1 cellular context compared by ENCODE assay signal in the genomic region with DNA sequence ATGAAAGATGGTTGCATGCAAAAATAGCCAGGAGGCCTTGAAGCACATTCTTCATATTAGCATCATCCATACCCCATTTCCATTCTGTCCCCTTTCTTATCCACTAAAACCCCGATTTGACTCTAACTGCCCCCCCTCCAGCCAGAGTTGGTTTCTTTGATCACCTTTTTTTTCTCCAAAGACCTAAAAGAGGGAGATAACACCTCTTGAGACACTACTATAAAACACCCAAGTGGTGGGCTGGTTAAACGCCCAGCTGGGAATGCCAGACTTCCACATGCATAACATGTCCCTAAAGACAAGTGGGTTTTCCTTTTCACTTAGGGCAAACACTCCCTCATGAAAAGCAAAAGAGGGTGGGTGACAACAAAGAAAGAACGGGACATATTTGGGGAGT.
TF ChIP-seq lines count a peak whose summit lies in the region.

No MANE protein-coding gene starts in this region.

TF ChIP-seq in GM23338, 12 proteins besides CTCF, POLR2A, EP300 and RAD21:
- TF ChIP-seq, protein P1, sequence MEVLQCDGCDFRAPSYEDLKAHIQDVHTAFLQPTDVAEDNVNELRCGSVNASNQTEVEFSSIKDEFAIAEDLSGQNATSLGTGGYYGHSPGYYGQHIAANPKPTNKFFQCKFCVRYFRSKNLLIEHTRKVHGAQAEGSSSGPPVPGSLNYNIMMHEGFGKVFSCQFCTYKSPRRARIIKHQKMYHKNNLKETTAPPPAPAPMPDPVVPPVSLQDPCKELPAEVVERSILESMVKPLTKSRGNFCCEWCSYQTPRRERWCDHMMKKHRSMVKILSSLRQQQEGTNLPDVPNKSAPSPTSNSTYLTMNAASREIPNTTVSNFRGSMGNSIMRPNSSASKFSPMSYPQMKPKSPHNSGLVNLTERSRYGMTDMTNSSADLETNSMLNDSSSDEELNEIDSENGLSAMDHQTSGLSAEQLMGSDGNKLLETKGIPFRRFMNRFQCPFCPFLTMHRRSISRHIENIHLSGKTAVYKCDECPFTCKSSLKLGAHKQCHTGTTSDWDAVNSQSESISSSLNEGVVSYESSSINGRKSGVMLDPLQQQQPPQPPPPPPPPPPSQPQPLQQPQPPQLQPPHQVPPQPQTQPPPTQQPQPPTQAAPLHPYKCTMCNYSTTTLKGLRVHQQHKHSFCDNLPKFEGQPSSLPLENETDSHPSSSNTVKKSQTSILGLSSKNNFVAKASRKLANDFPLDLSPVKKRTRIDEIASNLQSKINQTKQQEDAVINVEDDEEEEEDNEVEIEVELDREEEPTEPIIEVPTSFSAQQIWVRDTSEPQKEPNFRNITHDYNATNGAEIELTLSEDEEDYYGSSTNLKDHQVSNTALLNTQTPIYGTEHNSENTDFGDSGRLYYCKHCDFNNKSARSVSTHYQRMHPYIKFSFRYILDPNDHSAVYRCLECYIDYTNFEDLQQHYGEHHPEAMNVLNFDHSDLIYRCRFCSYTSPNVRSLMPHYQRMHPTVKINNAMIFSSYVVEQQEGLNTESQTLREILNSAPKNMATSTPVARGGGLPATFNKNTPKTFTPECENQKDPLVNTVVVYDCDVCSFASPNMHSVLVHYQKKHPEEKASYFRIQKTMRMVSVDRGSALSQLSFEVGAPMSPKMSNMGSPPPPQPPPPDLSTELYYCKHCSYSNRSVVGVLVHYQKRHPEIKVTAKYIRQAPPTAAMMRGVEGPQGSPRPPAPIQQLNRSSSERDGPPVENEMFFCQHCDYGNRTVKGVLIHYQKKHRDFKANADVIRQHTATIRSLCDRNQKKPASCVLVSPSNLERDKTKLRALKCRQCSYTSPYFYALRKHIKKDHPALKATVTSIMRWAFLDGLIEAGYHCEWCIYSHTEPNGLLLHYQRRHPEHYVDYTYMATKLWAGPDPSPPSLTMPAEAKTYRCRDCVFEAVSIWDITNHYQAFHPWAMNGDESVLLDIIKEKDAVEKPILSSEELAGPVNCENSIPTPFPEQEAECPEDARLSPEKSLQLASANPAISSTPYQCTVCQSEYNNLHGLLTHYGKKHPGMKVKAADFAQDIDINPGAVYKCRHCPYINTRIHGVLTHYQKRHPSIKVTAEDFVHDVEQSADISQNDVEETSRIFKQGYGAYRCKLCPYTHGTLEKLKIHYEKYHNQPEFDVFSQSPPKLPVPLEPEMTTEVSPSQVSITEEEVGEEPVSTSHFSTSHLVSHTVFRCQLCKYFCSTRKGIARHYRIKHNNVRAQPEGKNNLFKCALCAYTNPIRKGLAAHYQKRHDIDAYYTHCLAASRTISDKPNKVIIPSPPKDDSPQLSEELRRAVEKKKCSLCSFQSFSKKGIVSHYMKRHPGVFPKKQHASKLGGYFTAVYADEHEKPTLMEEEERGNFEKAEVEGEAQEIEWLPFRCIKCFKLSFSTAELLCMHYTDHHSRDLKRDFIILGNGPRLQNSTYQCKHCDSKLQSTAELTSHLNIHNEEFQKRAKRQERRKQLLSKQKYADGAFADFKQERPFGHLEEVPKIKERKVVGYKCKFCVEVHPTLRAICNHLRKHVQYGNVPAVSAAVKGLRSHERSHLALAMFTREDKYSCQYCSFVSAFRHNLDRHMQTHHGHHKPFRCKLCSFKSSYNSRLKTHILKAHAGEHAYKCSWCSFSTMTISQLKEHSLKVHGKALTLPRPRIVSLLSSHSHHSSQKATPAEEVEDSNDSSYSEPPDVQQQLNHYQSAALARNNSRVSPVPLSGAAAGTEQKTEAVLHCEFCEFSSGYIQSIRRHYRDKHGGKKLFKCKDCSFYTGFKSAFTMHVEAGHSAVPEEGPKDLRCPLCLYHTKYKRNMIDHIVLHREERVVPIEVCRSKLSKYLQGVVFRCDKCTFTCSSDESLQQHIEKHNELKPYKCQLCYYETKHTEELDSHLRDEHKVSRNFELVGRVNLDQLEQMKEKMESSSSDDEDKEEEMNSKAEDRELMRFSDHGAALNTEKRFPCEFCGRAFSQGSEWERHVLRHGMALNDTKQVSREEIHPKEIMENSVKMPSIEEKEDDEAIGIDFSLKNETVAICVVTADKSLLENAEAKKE (CRISPR knock-in tag; IDR thresholded peaks at IDR 0.05): no peak
- no peak for TF ChIP-seq JUNB (IDR thresholded peaks at IDR 0.05; ENCODE audit: unreplicated experiment)
